8 cellular contexts compared by ENCODE assay signal in genomic region chr4:77095101-77095826, GRCh38. TPM values are rescaled to one million over a fixed set of nuclear protein-coding genes. Genes with fewer than 3 reads are reported as not detected.
DNase-seq lines count a peak whose midpoint lies in the region; ATAC-seq, FAIRE-seq and TF ChIP-seq lines count a peak whose summit lies in the region.

No MANE protein-coding gene starts in this region.

- H3K4me1 ChIP-seq in A549: no peaks in the 10 kb centered on the region

- no peak overlapping the region for H3K4me3 ChIP-seq in A549
- no peak overlapping the region for H3K4me3 ChIP-seq in cardiac fibroblast (replicated peaks in 1 of 2; ENCODE audit: low read depth in 2 of 2, low read length in 2 of 2)

- H3K27ac ChIP-seq in A549: no peak overlapping the region

- peak; percentile 95 to 100 for ATAC-seq in A549
- peak; percentile 100 for ATAC-seq in GM18511 (IDR thresholded peaks at IDR 0.05; ENCODE audit: unreplicated experiment)
- ATAC-seq in HG02973 (IDR thresholded peaks at IDR 0.05; ENCODE audit: unreplicated experiment): peak; percentile 99
- ATAC-seq in WTC11: peak; percentile 99

- CTCF ChIA-PET in A549 (lab: Yijun Ruan, JAX) (interaction anchor here (0.6 to 5.2 kb wide), 26 partner anchors 9 to 269 kb away, joined by 3 to 39 read pairs (median 4); no protein-coding TSS in a partner anchor), WTC11 (lab: Charles Lee) (interaction anchor here (0.5 to 2.5 kb wide), 35 partner anchors 9 to 705 kb away, joined by 3 to 56 read pairs (median 5); partner anchors contain the start of genes CCNG2 and CCNI)

- no peaks in the 10 kb centered on the region for H3K9me3 ChIP-seq in A549

- H3K4me1 Mint-ChIP-seq in WTC11: peaks cover 8% of the 10 kb centered on the region

- FAIRE-seq in A549 (lab: Jason Lieb, UNC): no peak

- no peaks in the 10 kb centered on the region for H3K27me3 Mint-ChIP-seq in WTC11 (ENCODE audit: low read depth)

- 49% methylated on average over 6 of the region's 6 CpGs for WGBS in A549 (ENCODE audit: missing lambda C conversion rate)

- TF ChIP-seq CTCF in A549 (IDR thresholded peaks at IDR 0.05): peak; percentile 63
- peak; percentile 82 for TF ChIP-seq CTCF in WTC11 (IDR thresholded peaks at IDR 0.05)
- TF ChIP-seq CTCF in cardiac fibroblast (IDR thresholded peaks at IDR 0.05; ENCODE audit: low read depth, low read length): peak; percentile 92

- H3K9me3 Mint-ChIP-seq in WTC11: no peaks in the 10 kb centered on the region

- no peak overlapping the region for H3K4me3 Mint-ChIP-seq in WTC11

- H3K27ac Mint-ChIP-seq in WTC11: no peak overlapping the region

- peak; percentile 58 to 62 for TF ChIP-seq RAD21 in A549 (conservative IDR thresholded peaks at IDR 0.05 in 1 of 2, IDR thresholded peaks at IDR 0.05 in 1 of 2)

- POLR2A ChIA-PET in A549 (lab: Yijun Ruan, JAX) (interaction anchor here (0.6 to 1.3 kb wide), 2 partner anchors 51 to 63 kb away, joined by 3 to 7 read pairs; no protein-coding TSS in a partner anchor), WTC11 (lab: Charles Lee) (interaction anchor here (0.6 to 1.9 kb wide), 3 partner anchors 19 to 414 kb away, joined by 3 to 5 read pairs (median 5); no protein-coding TSS in a partner anchor)

- H3K4me2 ChIP-seq in A549: no peak overlapping the region

- DNase-seq in A549 (ENCODE audit: low read depth in 1 of 2, low spot score in 1 of 2): peak; percentile 33 to 60
- DNase-seq in NCI-H2029 treated with DMSO at 0.1 percent for 48 hours (lab: John Stamatoyannopoulos, UW): peak; percentile 40
- DNase-seq in WTC11 (ENCODE audit: low spot score): peak; percentile 77
- peak; percentile 69 to 73 for DNase-seq in cardiac fibroblast (ENCODE audit: low read depth in 2 of 2)
- DNase-seq in kidney glomerular epithelial cell (lab: John Stamatoyannopoulos, UW): peak; percentile 66
- peak; percentile 73 for DNase-seq in stimulated activated CD4-positive, alpha-beta T cell treated with anti-CD3 and anti-CD28 coated beads, Interleukin-4, amount 100 ng/mL, for 1 hour

- TF ChIP-seq POLR2A in A549 (IDR thresholded peaks at IDR 0.05; ENCODE audit: low read length): no peak

- no peaks in the 10 kb centered on the region for H3K36me3 Mint-ChIP-seq in WTC11

- no peak for TF ChIP-seq EP300 in A549 (IDR thresholded peaks at IDR 0.05)

TF ChIP-seq in A549, 52 proteins besides CTCF, POLR2A, EP300 and RAD21:
- TF ChIP-seq ELK1 (IDR thresholded peaks at IDR 0.05; ENCODE audit: low read depth, low read length): no peak
- TF ChIP-seq SMC3 (IDR thresholded peaks at IDR 0.05): peak; percentile 59
- TF ChIP-seq EHMT2 (IDR thresholded peaks at IDR 0.05; ENCODE audit: low read depth): no peak
TF ChIP-seq in A549: peak in this region for 1.

TF ChIP-seq in WTC11, 78 proteins besides CTCF, POLR2A, EP300 and RAD21 (continues in another document):
- no peak for TF ChIP-seq EMX1 (CRISPR knock-in tag; IDR thresholded peaks at IDR 0.05)
- no peak for TF ChIP-seq AFF4 (CRISPR knock-in tag; IDR thresholded peaks at IDR 0.05; ENCODE audit: borderline replicate concordance)
- TF ChIP-seq PRRX2 (CRISPR knock-in tag; IDR thresholded peaks at IDR 0.05): no peak
- no peak for TF ChIP-seq CBFB (CRISPR knock-in tag; IDR thresholded peaks at IDR 0.05; ENCODE audit: low read depth)
- no peak for TF ChIP-seq IRF1 (CRISPR knock-in tag; IDR thresholded peaks at IDR 0.05)
- no peak for TF ChIP-seq ZNF425 (CRISPR knock-in tag; conservative IDR thresholded peaks at IDR 0.05)
- TF ChIP-seq ZNF281 (CRISPR knock-in tag; IDR thresholded peaks at IDR 0.05): no peak
- no peak for TF ChIP-seq TP53 (CRISPR knock-in tag; IDR thresholded peaks at IDR 0.05)
- TF ChIP-seq MXD4 (CRISPR knock-in tag; IDR thresholded peaks at IDR 0.05; ENCODE audit: borderline replicate concordance): no peak

RNA-seq across cellular contexts. Expression of gene CCNI, which starts 19.5 kb away (rescaled TPM):
- polyA plus RNA-seq in A549 (2011; rRNA removed): 116 and 117 TPM in 2 replicates
- polyA plus RNA-seq in A549 (2012; cell fraction: cytosol; rRNA removed): 28.0 and 37.5 TPM in 2 replicates
- 8.4 and 10.6 TPM in 2 replicates for polyA plus RNA-seq in A549 (2012; cell fraction: nucleus; rRNA removed)
- 68.8 to 79.0 TPM (median 73.8 TPM) in 3 replicates for polyA plus RNA-seq in A549 (2017; fragmentation: RNase III; extraction: RNeasy Plus Mini Kit Qiagen cat#74134 plus additional on column Dnase treatment)
- 315 and 353 TPM in 2 replicates for polyA minus RNA-seq in A549 (2011; rRNA and poly(A)+ RNA removed)
- 213 to 253 TPM (median 248 TPM) in 3 replicates for total RNA-seq in WTC11 (2021)

Comparison
In these comparisons a context has a peak if more than half of its experiments do, and no peak if none do; other contexts are left out.
1. Of the 8 proteins assayed by ChIP-seq in both WTC11 and A549: peak only in WTC11: none; only in A549: none; in both: CTCF; in neither: 7.